ENCODE assay signal across 1 cellular context in the genomic region with DNA sequence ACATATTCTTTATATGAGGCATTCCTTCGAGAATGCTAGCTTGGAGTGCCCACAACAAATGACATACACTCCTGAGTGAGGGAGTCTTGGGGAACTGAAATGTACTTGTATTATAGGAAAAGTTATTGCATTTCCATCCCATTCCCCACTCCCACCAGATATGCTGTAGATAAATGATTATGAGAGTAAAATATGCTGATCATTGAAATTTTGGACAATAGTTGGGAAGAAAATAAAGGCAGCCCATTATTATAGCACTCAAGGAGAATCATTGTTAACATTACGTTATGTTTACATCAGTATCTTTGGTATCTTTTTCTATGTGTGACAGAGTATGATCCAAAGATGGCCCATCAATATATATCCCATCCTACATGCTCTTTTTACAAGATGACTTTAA.
TF ChIP-seq lines count a peak whose summit lies in the region.

No MANE protein-coding gene starts in this region.

TF ChIP-seq in HepG2, 621 proteins besides CTCF, POLR2A, EP300 and RAD21 (continued from another document):
- no peak for TF ChIP-seq CERS6 (CRISPR knock-in tag; IDR thresholded peaks at IDR 0.05)
